In the genomic region with DNA sequence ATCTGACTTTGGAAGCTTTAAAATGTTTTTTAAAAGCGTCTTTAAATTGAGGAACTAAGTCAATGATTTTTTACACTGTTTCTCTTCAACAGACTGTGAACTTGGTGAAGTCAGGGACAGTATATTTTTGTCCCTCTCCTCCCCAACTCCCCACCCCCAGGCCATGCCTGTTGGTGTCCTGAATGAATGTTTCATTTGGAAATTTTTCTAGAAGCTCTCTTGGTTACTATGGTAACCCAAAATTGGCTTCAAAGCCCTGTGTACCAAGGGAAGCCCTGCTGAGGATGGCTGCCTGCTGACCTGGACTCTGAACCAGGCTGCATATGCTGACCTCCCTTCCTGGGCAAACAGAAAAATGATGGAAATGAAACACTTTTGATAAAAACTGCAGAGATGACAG, we compare ENCODE assay signal across 19 cellular contexts. TPM values are rescaled to one million over a fixed set of nuclear protein-coding genes. Genes with fewer than 3 reads are reported as not detected.
"Had no signal": no experiment of that assay in that cellular context is flagged by ENCODE, and none has a peak within 500 bp of the region (broad histone marks: within the 10 kb centered on the region; RNA-seq: fewer than 3 reads in every experiment).

No MANE protein-coding gene starts in this region.

- H3K27me3 ChIP-seq: brain microvascular endothelial cell, gastrocnemius medialis, heart left ventricle, right atrium auricular region, transverse colon, vagina had no signal

- H3K27ac Mint-ChIP-seq: activated CD4-positive, alpha-beta T cell treated with anti-CD3 and anti-CD28 coated beads, Interleukin-2, amount 10 ng/mL, durations not matched to agents 7 days and 5 days; activated naive CD4-positive, alpha-beta T cell treated with anti-CD3 and anti-CD28 coated beads, Interleukin-2, amount 10 ng/mL, durations not matched to agents 7 days and 5 days; activated naive CD8-positive, alpha-beta T cell treated with anti-CD3 and anti-CD28 coated beads, Interleukin-2, amount 50 U/mL, for 24 hours; naive thymus-derived CD8-positive, alpha-beta T cell had no signal

- H3K4me1 ChIP-seq: gastrocnemius medialis, heart left ventricle, right atrium auricular region, vagina had no signal

- H3K36me3 ChIP-seq: brain microvascular endothelial cell, gastrocnemius medialis, heart left ventricle, right atrium auricular region, transverse colon, vagina had no signal

- H3K36me3 Mint-ChIP-seq: activated naive CD4-positive, alpha-beta T cell treated with anti-CD3 and anti-CD28 coated beads, Interleukin-2, amount 10 ng/mL, durations not matched to agents 7 days and 5 days; naive thymus-derived CD8-positive, alpha-beta T cell had no signal

- H3K9me3 ChIP-seq: gastrocnemius medialis, heart left ventricle, right atrium auricular region, transverse colon, vagina had no signal

- H3K4me1 Mint-ChIP-seq: activated CD4-positive, alpha-beta T cell treated with anti-CD3 and anti-CD28 coated beads, Interleukin-2, amount 10 ng/mL, durations not matched to agents 7 days and 5 days; activated naive CD4-positive, alpha-beta T cell treated with anti-CD3 and anti-CD28 coated beads, Interleukin-2, amount 10 ng/mL, durations not matched to agents 7 days and 5 days; activated naive CD8-positive, alpha-beta T cell treated with anti-CD3 and anti-CD28 coated beads, Interleukin-2, amount 50 U/mL, for 24 hours; naive thymus-derived CD8-positive, alpha-beta T cell had no signal

- H3K9me3 Mint-ChIP-seq: activated CD4-positive, alpha-beta T cell treated with anti-CD3 and anti-CD28 coated beads, Interleukin-2, amount 10 ng/mL, durations not matched to agents 7 days and 5 days; activated naive CD4-positive, alpha-beta T cell treated with anti-CD3 and anti-CD28 coated beads, Interleukin-2, amount 10 ng/mL, durations not matched to agents 7 days and 5 days; activated naive CD8-positive, alpha-beta T cell treated with anti-CD3 and anti-CD28 coated beads, Interleukin-2, amount 50 U/mL, for 24 hours had no signal

- DNase-seq: activated CD4-positive, alpha-beta T cell treated with anti-CD3 and anti-CD28 coated beads, Interleukin-2, amount 10 ng/mL, durations not matched to agents 7 days and 5 days; activated CD8-positive, alpha-beta memory T cell treated with anti-CD3 and anti-CD28 coated beads, Interleukin-2, amount 50 U/mL, for 48 hours; activated effector memory CD4-positive, alpha-beta T cell treated with Interleukin-2 at 50 U/mL for 16 hours; activated naive CD4-positive, alpha-beta T cell treated with anti-CD3 and anti-CD28 coated beads, Interleukin-2, amount 10 ng/mL, durations not matched to agents 7 days and 5 days; activated naive CD8-positive, alpha-beta T cell treated with anti-CD3 and anti-CD28 coated beads, Interleukin-2, amount 50 U/mL, for 24 hours; activated T-cell treated with anti-CD3 and anti-CD28 coated beads, Interleukin-2, amount 50 U/mL, for 48 hours; brain microvascular endothelial cell; central memory CD4-positive, alpha-beta T cell; cortex of kidney; gastrocnemius medialis; heart left ventricle; mesenchymal stem cell; naive thymus-derived CD8-positive, alpha-beta T cell; stimulated activated CD4-positive, alpha-beta T cell treated with anti-CD3 and anti-CD28 coated beads, Interleukin-2, amount 100 ng/mL, for 24 hours; stimulated activated naive CD4-positive, alpha-beta T cell treated with Interleukin-2 at 50 U/mL for 16 hours; T1000; transverse colon had no signal

- H3K4me3 ChIP-seq: gastrocnemius medialis, heart left ventricle, right atrium auricular region, transverse colon, vagina had no signal

- ATAC-seq: activated naive CD8-positive, alpha-beta T cell treated with anti-CD3 and anti-CD28 coated beads, Interleukin-2, amount 50 U/mL, for 24 hours; gastrocnemius medialis; heart left ventricle; naive thymus-derived CD8-positive, alpha-beta T cell had no signal

- H3K27ac ChIP-seq: brain microvascular endothelial cell, gastrocnemius medialis, heart left ventricle, right atrium auricular region, transverse colon, vagina had no signal

- H3K4me3 Mint-ChIP-seq: activated CD4-positive, alpha-beta T cell treated with anti-CD3 and anti-CD28 coated beads, Interleukin-2, amount 10 ng/mL, durations not matched to agents 7 days and 5 days; activated naive CD4-positive, alpha-beta T cell treated with anti-CD3 and anti-CD28 coated beads, Interleukin-2, amount 10 ng/mL, durations not matched to agents 7 days and 5 days; activated naive CD8-positive, alpha-beta T cell treated with anti-CD3 and anti-CD28 coated beads, Interleukin-2, amount 50 U/mL, for 24 hours; naive thymus-derived CD8-positive, alpha-beta T cell had no signal

RNA-seq across cellular contexts. Expression of a gene that starts 26.0 kb away (rescaled TPM):
- total RNA-seq: naive thymus-derived CD8-positive, alpha-beta T cell had no signal
